In the genomic region with DNA sequence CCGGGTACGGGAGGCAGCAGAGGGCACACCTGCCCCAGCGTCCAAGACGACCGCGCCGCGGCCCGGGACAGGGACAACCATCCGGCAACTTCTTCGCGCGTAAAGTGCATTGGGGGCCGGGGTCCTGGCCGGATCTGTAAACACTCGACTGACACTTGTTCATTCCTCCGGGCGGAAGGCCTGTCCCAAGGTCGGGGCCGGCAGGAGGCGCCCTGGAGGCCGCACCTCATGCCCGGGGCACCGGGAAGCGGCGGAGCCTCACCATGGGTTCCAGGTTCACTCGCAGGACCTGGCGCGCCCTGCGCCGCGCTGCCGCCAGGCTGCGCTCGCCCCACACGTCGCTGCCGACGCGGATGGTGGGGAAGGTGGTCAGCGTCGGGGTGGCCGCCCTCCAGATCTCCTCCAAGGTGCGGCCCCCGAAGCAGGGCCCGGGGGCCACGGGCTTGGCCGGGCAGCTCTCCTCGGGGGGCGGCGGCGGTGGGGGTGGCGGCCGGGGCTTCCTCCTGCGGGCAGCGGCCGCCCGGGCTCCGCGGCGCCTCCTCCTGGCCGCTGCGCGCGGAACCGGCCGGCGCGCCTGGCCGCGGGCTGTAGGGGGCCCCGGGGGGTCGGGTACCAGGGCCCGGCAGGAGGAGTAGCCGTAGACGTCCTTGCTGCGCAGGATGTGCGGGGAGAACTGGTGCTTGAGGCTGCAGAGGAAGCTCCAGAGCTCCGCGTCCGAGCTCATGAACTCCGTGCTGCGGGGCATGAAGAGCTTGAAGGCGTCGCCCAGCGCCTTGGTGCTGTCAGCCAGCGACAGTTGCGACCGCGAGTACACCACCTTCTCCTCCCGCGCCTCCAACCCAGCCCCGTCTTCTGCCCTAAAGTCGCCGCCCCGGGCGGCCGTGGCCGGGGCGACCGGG, we compare ENCODE assay signal across 8 cellular contexts.
DNase-seq lines count a peak whose midpoint lies in the region; ATAC-seq lines count a peak whose summit lies in the region.

No MANE protein-coding gene starts in this region.

- peak; percentile 71 for DNase-seq in 8988T
- peak; percentile 3 for DNase-seq in NCI-H2029 treated with DMSO at 0.1 percent for 48 hours (lab: John Stamatoyannopoulos, UW)
- DNase-seq in activated CD4-positive, CD25-positive, alpha-beta regulatory T cell (lab: John Stamatoyannopoulos, UW): peak; percentile 53 to 63 (median 60)
- peak; percentile 47 for DNase-seq in cerebellar cortex (ENCODE audit: low spot score)
- peak; percentile 64 for DNase-seq in kidney glomerular epithelial cell (lab: John Stamatoyannopoulos, UW)
- DNase-seq in stimulated activated CD4-positive, alpha-beta T cell treated with anti-CD3 and anti-CD28 coated beads, Interleukin-1b, Interleukin-23, amount 100 ng/mL, for 4 hours (ENCODE audit: low read depth in 2 of 2): peak; percentile 68 to 79

- peak; percentile 63 for ATAC-seq in GM18498 (IDR thresholded peaks at IDR 0.05; ENCODE audit: unreplicated experiment)
- peak; percentile 64 for ATAC-seq in HG02885 (IDR thresholded peaks at IDR 0.05; ENCODE audit: poor library complexity, unreplicated experiment)

Comparison
In these comparisons a context has a peak if more than half of its experiments do, and no peak if none do; other contexts are left out.
1. Peak in every context shown above with its lines: DNase-seq and ATAC-seq.
2. DNase-seq: peak in every context shown above with its lines; median percentile 74 in stimulated activated CD4-positive, alpha-beta T cell treated with anti-CD3 and anti-CD28 coated beads, Interleukin-1b, Interleukin-23, amount 100 ng/mL, for 4 hours; 71 in 8988T; 64 in kidney glomerular epithelial cell; 60 in activated CD4-positive, CD25-positive, alpha-beta regulatory T cell; 47 in cerebellar cortex; 3 in NCI-H2029 treated with DMSO at 0.1 percent for 48 hours.